In the genomic region with DNA sequence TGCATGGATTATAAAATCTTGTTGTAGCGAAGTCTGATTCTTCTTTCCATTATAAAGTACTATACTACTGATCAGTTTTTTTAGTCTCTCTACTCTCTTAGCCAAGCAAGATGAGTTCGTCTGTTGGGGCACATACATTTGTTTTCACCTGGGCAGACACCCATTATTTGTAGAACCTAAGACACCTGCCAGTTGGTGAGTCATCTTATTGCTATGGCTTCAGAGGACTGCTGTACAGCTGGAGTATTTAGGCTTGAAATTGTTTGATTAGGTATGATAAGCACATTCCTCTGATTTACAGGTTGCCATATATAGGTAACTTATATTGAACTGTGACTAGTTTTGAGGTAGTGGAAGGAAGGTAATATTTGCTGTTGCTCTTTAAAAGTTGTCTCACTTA, we compare ENCODE assay signal across 14 cellular contexts. TPM values are rescaled to one million over a fixed set of nuclear protein-coding genes. Genes with fewer than 3 reads are reported as not detected.
DNase-seq lines count a peak whose midpoint lies in the region; ATAC-seq and TF ChIP-seq lines count a peak whose summit lies in the region.
"Had no signal": no experiment of that assay in that cellular context is flagged by ENCODE, and none has a peak within 500 bp of the region (broad histone marks: within the 10 kb centered on the region; RNA-seq: fewer than 3 reads in every experiment).

No MANE protein-coding gene starts in this region.

- peaks cover 23% of the 10 kb centered on the region for H3K4me1 Mint-ChIP-seq in activated T-helper 2 cell treated with anti-CD3 and anti-CD28 coated beads, Interferon-gamma antibody, Interleukin-2, Interleukin-4, amounts not matched to agents 10 μg/mL and 5 μg/mL and 100 μg/mL, durations not matched to agents 14 hours and 24 hours and 36 hours (ENCODE audit: low read depth)

- DNase-seq in DMS53 (lab: John Stamatoyannopoulos, UW) (peak; percentile 92), LNCaP clone FGC (ENCODE audit: low read depth) (peak; percentile 98), left lung (no peak)
- no peak for DNase-seq in activated T-helper 2 cell treated with anti-CD3 and anti-CD28 coated beads, Interferon-gamma antibody, Interleukin-2, Interleukin-4, amounts not matched to agents 10 μg/mL and 5 μg/mL and 100 μg/mL, durations not matched to agents 14 hours and 24 hours and 36 hours (ENCODE audit: low spot score)
- DNase-seq: activated CD4-positive, alpha-beta T cell treated with anti-CD3 and anti-CD28 coated beads for 4 hours; NCI-H1694; T-helper 1 cell had no signal

- no peak overlapping the region for H3K27ac ChIP-seq in left lung
- H3K27ac ChIP-seq: ascending aorta; BLaER1 treated with 17β-estradiol and CSF1 and Interleukin-3, amounts not matched to agents 10 nM and 100 nM had no signal

- TF ChIP-seq CTCF in LNCaP clone FGC (IDR thresholded peaks at IDR 0.05; ENCODE audit: control insufficient read depth, extremely low read depth, insufficient read depth): no peak
- no peak for TF ChIP-seq CTCF in left lung (IDR thresholded peaks at IDR 0.05)

- H3K4me3 Mint-ChIP-seq in activated T-helper 2 cell treated with anti-CD3 and anti-CD28 coated beads, Interferon-gamma antibody, Interleukin-2, Interleukin-4, amounts not matched to agents 10 μg/mL and 5 μg/mL and 100 μg/mL, durations not matched to agents 14 hours and 24 hours and 36 hours (ENCODE audit: low read depth): no peak overlapping the region
- H3K4me3 Mint-ChIP-seq: natural killer cell treated with Interleukin-12 subunit alpha and Interleukin-12 subunit beta and Interleukin-15 and Interleukin-18, amount 100 ng/mL, for 72 hours had no signal

- peaks cover 0 to 13% of the 10 kb centered on the region in 2 donors for H3K4me1 ChIP-seq in left lung

- no peaks in the 10 kb centered on the region for H3K27me3 ChIP-seq in left lung
- H3K27me3 ChIP-seq: ascending aorta; BLaER1 treated with 17β-estradiol and CSF1 and Interleukin-3, amounts not matched to agents 10 nM and 100 nM had no signal

- intact Hi-C loops in activated T-helper 2 cell treated with anti-CD3 and anti-CD28 coated beads, Interferon-gamma antibody, Interleukin-2, Interleukin-4, amounts not matched to agents 10 μg/mL and 5 μg/mL and 100 μg/mL, durations not matched to agents 14 hours and 24 hours and 36 hours (cut with micrococcal nuclease): no loop called here
- intact Hi-C loops in left lung (cut with DNase I): no loop called here

- H3K27ac Mint-ChIP-seq in activated T-helper 2 cell treated with anti-CD3 and anti-CD28 coated beads, Interferon-gamma antibody, Interleukin-2, Interleukin-4, amounts not matched to agents 10 μg/mL and 5 μg/mL and 100 μg/mL, durations not matched to agents 14 hours and 24 hours and 36 hours: peak overlapping the region; percentile 1
- H3K27ac Mint-ChIP-seq: natural killer cell treated with Interleukin-12 subunit alpha and Interleukin-12 subunit beta and Interleukin-15 and Interleukin-18, amount 100 ng/mL, for 72 hours had no signal

- peaks cover 0 to 26% of the 10 kb centered on the region in 2 donors for H3K36me3 ChIP-seq in left lung

- ATAC-seq in left lung: peak; percentile 90
- ATAC-seq in HG02763 (IDR thresholded peaks at IDR 0.05; ENCODE audit: unreplicated experiment): no peak
- no peak for ATAC-seq in HG02623 (IDR thresholded peaks at IDR 0.05; ENCODE audit: unreplicated experiment)
- ATAC-seq in GM21390 (IDR thresholded peaks at IDR 0.05; ENCODE audit: unreplicated experiment): no peak
- ATAC-seq in HG03460 (IDR thresholded peaks at IDR 0.05; ENCODE audit: unreplicated experiment): no peak
- ATAC-seq: natural killer cell treated with Interleukin-12 subunit alpha and Interleukin-12 subunit beta and Interleukin-15 and Interleukin-18, amount 100 ng/mL, for 72 hours had no signal

- no peaks in the 10 kb centered on the region for H3K27me3 Mint-ChIP-seq in activated T-helper 2 cell treated with anti-CD3 and anti-CD28 coated beads, Interferon-gamma antibody, Interleukin-2, Interleukin-4, amounts not matched to agents 10 μg/mL and 5 μg/mL and 100 μg/mL, durations not matched to agents 14 hours and 24 hours and 36 hours (ENCODE audit: low read depth)
- H3K27me3 Mint-ChIP-seq: natural killer cell treated with Interleukin-12 subunit alpha and Interleukin-12 subunit beta and Interleukin-15 and Interleukin-18, amount 100 ng/mL, for 72 hours had no signal

- H3K36me3 Mint-ChIP-seq in activated T-helper 2 cell treated with anti-CD3 and anti-CD28 coated beads, Interferon-gamma antibody, Interleukin-2, Interleukin-4, amounts not matched to agents 10 μg/mL and 5 μg/mL and 100 μg/mL, durations not matched to agents 14 hours and 24 hours and 36 hours (ENCODE audit: low read depth): peaks cover 47% of the 10 kb centered on the region

- H3K9me3 ChIP-seq in left lung: no peaks in the 10 kb centered on the region
- H3K9me3 ChIP-seq: ascending aorta; BLaER1 treated with 17β-estradiol and CSF1 and Interleukin-3, amounts not matched to agents 10 nM and 100 nM had no signal

- H3K9me3 Mint-ChIP-seq in activated T-helper 2 cell treated with anti-CD3 and anti-CD28 coated beads, Interferon-gamma antibody, Interleukin-2, Interleukin-4, amounts not matched to agents 10 μg/mL and 5 μg/mL and 100 μg/mL, durations not matched to agents 14 hours and 24 hours and 36 hours: no peaks in the 10 kb centered on the region
- H3K9me3 Mint-ChIP-seq: natural killer cell treated with Interleukin-12 subunit alpha and Interleukin-12 subunit beta and Interleukin-15 and Interleukin-18, amount 100 ng/mL, for 72 hours had no signal

- H3K4me3 ChIP-seq in LNCaP clone FGC (ENCODE audit: low read depth, low read length): no peak overlapping the region
- no peak overlapping the region for H3K4me3 ChIP-seq in left lung
- H3K4me3 ChIP-seq: ascending aorta; BLaER1 treated with 17β-estradiol and CSF1 and Interleukin-3, amounts not matched to agents 10 nM and 100 nM had no signal

RNA-seq across cellular contexts. Expression of a gene that starts 17.2 kb away (rescaled TPM):
- 55.5 TPM in 2 replicates for total RNA-seq in activated T-helper 2 cell treated with anti-CD3 and anti-CD28 coated beads, Interferon-gamma antibody, Interleukin-2, Interleukin-4, amounts not matched to agents 10 μg/mL and 5 μg/mL and 100 μg/mL, durations not matched to agents 14 hours and 24 hours and 36 hours
- 10 to 100 TPM; 20.6 to 24.3 TPM for total RNA-seq in left lung

RNA-seq across cellular contexts. Expression of a gene that starts 34.4 kb away (rescaled TPM):
- total RNA-seq in activated T-helper 2 cell treated with anti-CD3 and anti-CD28 coated beads, Interferon-gamma antibody, Interleukin-2, Interleukin-4, amounts not matched to agents 10 μg/mL and 5 μg/mL and 100 μg/mL, durations not matched to agents 14 hours and 24 hours and 36 hours: 0.23 and 0.73 TPM in 2 replicates
- total RNA-seq in left lung: 10 to 100 TPM; 12.0 to 40.5 TPM

RNA-seq across cellular contexts. Expression of a gene that starts 51.1 kb away (rescaled TPM):
- 170 and 171 TPM in 2 replicates for total RNA-seq in activated T-helper 2 cell treated with anti-CD3 and anti-CD28 coated beads, Interferon-gamma antibody, Interleukin-2, Interleukin-4, amounts not matched to agents 10 μg/mL and 5 μg/mL and 100 μg/mL, durations not matched to agents 14 hours and 24 hours and 36 hours
- total RNA-seq in left lung: 100 to 1,000 TPM; 134 to 145 TPM

Comparison
In these comparisons a context has a peak if more than half of its experiments do, and no peak if none do; other contexts are left out.
1. DNase-seq: peak in DMS53 (single experiment) and LNCaP clone FGC (single experiment); none in activated T-helper 2 cell treated with anti-CD3 and anti-CD28 coated beads, Interferon-gamma antibody, Interleukin-2, Interleukin-4, amounts not matched to agents 10 μg/mL and 5 μg/mL and 100 μg/mL, durations not matched to agents 14 hours and 24 hours and 36 hours (single experiment) and left lung (0 of 2).